18 cellular contexts compared by ENCODE assay signal in the genomic region with DNA sequence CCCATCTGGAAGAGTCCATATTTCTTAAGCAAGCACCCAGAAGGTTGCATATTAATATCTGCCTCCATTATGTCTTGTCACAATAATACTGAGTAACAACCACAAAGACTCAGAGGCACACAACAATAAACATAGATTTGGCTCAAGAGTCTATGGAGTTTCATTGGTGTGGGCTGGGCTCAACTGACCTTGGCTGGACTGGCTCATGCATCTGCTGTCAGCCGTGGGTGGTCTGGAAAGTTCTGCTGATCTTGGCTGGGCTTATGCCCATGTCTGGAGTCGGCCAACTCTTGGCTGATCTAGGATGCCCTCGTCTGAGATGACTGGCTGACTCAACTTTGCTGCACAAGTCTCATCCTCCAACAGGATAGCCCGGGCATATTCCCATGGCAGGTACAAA.
"Had no signal": no experiment of that assay in that cellular context is flagged by ENCODE, and none has a peak within 500 bp of the region (broad histone marks: within the 10 kb centered on the region; RNA-seq: fewer than 3 reads in every experiment).

No MANE protein-coding gene starts in this region.

- DNase-seq: activated CD4-positive, alpha-beta T cell treated with anti-CD3 and anti-CD28 coated beads, Interleukin-2, amount 10 ng/mL, durations not matched to agents 24 days and 14 days; activated CD8-positive, alpha-beta T cell treated with anti-CD3 and anti-CD28 coated beads, Interleukin-2, amount 10 ng/mL, durations not matched to agents 7 days and 5 days; activated gamma-delta T cell; activated naive CD4-positive, alpha-beta T cell treated with anti-CD3 and anti-CD28 coated beads, Interleukin-2, amount 50 U/mL, for 16 hours; activated naive CD8-positive, alpha-beta T cell treated with anti-CD3 and anti-CD28 coated beads, Interleukin-2, amount 50 U/mL, for 24 hours; anterior cingulate cortex; brain microvascular endothelial cell; central memory CD4-positive, alpha-beta T cell; dermis blood vessel endothelial cell; effector CD8-positive, alpha-beta T cell; heart left ventricle; lower lobe of right lung; mesendoderm; naive thymus-derived CD4-positive, alpha-beta T cell; stimulated activated CD4-positive, alpha-beta T cell treated with anti-CD3 and anti-CD28 coated beads, Interleukin-4, amount 100 ng/mL, for 24 hours; stimulated activated naive CD4-positive, alpha-beta T cell treated with Interleukin-2 at 50 U/mL for 16 hours; upper lobe of right lung had no signal

- ATAC-seq: activated CD8-positive, alpha-beta T cell treated with anti-CD3 and anti-CD28 coated beads, Interleukin-2, amount 10 ng/mL, durations not matched to agents 7 days and 5 days; activated naive CD8-positive, alpha-beta T cell treated with anti-CD3 and anti-CD28 coated beads, Interleukin-2, amount 50 U/mL, for 24 hours; lower lobe of right lung; naive thymus-derived CD4-positive, alpha-beta T cell; upper lobe of right lung had no signal

- FAIRE-seq: islet of Langerhans had no signal
